Comparison of ENCODE assay signal across 3 cellular contexts in genomic region chr1:33460947-33461629, GRCh38.
TF ChIP-seq lines count a peak whose summit lies in the region.

No MANE protein-coding gene starts in this region.

TF ChIP-seq in SK-N-SH, 30 proteins besides CTCF, POLR2A, EP300 and RAD21:
- TF ChIP-seq PBX3 (IDR thresholded peaks at IDR 0.05) (no peak), FOXJ3 (CRISPR knock-in tag; IDR thresholded peaks at IDR 0.05) (no peak), EZH2phosphoT487 (IDR thresholded peaks at IDR 0.05; ENCODE audit: borderline replicate concordance, low read depth) (no peak), ELF1 (IDR thresholded peaks at IDR 0.05) (no peak), RCOR1 (IDR thresholded peaks at IDR 0.05; ENCODE audit: low read length) (no peak), MXI1 (IDR thresholded peaks at IDR 0.05; ENCODE audit: low read depth, low read length) (no peak), IRF3 (IDR thresholded peaks at IDR 0.05; ENCODE audit: low read depth, low read length) (no peak), NFIC (IDR thresholded peaks at IDR 0.05; ENCODE audit: borderline replicate concordance) (no peak), FOSL2 (IDR thresholded peaks at IDR 0.05; ENCODE audit: borderline replicate concordance, low read depth) (no peak), TCF12 (IDR thresholded peaks at IDR 0.05) (no peak), NRF1 (IDR thresholded peaks at IDR 0.05; ENCODE audit: low read depth, low read length) (no peak), MEF2A (IDR thresholded peaks at IDR 0.05; ENCODE audit: borderline replicate concordance, low read depth) (no peak), REST (IDR thresholded peaks at IDR 0.05; ENCODE audit: low read depth, low read length) (no peak), JUND (IDR thresholded peaks at IDR 0.05) (no peak)
TF ChIP-seq in SK-N-SH: peak in this region for 0.

TF ChIP-seq in SK-N-SH treated with all-trans-retinoic acid at 6 μM for 48 hours, 23 proteins besides CTCF, POLR2A, EP300 and RAD21:
- no peak for TF ChIP-seq ZNF70 (CRISPR knock-in tag; IDR thresholded peaks at IDR 0.05)
- TF ChIP-seq GLIS3 (CRISPR knock-in tag; IDR thresholded peaks at IDR 0.05): no peak

TF ChIP-seq in IMR-90, 13 proteins besides CTCF, POLR2A, EP300 and RAD21:
- TF ChIP-seq MAZ (IDR thresholded peaks at IDR 0.05; ENCODE audit: borderline replicate concordance, low read depth, low read length): no peak
- TF ChIP-seq BHLHE40 (IDR thresholded peaks at IDR 0.05; ENCODE audit: low read depth, low read length): no peak
- TF ChIP-seq NFE2L2 (IDR thresholded peaks at IDR 0.05; ENCODE audit: low read depth, low read length): no peak
- no peak for TF ChIP-seq USF2 (IDR thresholded peaks at IDR 0.05; ENCODE audit: low read depth, low read length)
- TF ChIP-seq CEBPB (IDR thresholded peaks at IDR 0.05; ENCODE audit: low read depth, low read length): no peak
- no peak for TF ChIP-seq FOS (IDR thresholded peaks at IDR 0.05; ENCODE audit: low read depth, low read length)
- TF ChIP-seq SMC3 (IDR thresholded peaks at IDR 0.05; ENCODE audit: low read depth, low read length): no peak
- TF ChIP-seq, protein P1, sequence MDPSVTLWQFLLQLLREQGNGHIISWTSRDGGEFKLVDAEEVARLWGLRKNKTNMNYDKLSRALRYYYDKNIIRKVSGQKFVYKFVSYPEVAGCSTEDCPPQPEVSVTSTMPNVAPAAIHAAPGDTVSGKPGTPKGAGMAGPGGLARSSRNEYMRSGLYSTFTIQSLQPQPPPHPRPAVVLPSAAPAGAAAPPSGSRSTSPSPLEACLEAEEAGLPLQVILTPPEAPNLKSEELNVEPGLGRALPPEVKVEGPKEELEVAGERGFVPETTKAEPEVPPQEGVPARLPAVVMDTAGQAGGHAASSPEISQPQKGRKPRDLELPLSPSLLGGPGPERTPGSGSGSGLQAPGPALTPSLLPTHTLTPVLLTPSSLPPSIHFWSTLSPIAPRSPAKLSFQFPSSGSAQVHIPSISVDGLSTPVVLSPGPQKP (IDR thresholded peaks at IDR 0.05; ENCODE audit: borderline replicate concordance, low read depth, low read length): no peak
- TF ChIP-seq RFX5 (IDR thresholded peaks at IDR 0.05; ENCODE audit: low read depth, low read length): no peak
- no peak for TF ChIP-seq CHD1 (IDR thresholded peaks at IDR 0.05; ENCODE audit: low read depth, low read length)
- no peak for TF ChIP-seq MAFK (IDR thresholded peaks at IDR 0.05; ENCODE audit: low read depth, low read length)
- no peak for TF ChIP-seq RCOR1 (IDR thresholded peaks at IDR 0.05; ENCODE audit: insufficient replicate concordance, low read length)
- TF ChIP-seq MXI1 (IDR thresholded peaks at IDR 0.05; ENCODE audit: borderline replicate concordance, low read depth, low read length): no peak
TF ChIP-seq in IMR-90: peak in this region for 0.
